In genomic region chr5:74647096-74647495, GRCh38 we compare ENCODE assay signal across 14 cellular contexts. TPM values are rescaled to one million over a fixed set of nuclear protein-coding genes. Genes with fewer than 3 reads are reported as not detected.
A peak's percentile ranks its signal among the peaks of the same experiment; 100 is the strongest.
DNase-seq lines count a peak whose midpoint lies in the region; ATAC-seq, FAIRE-seq and TF ChIP-seq lines count a peak whose summit lies in the region.
"Had no signal": no experiment of that assay in that cellular context is flagged by ENCODE, and none has a peak within 500 bp of the region (broad histone marks: within the 10 kb centered on the region; RNA-seq: fewer than 3 reads in every experiment).

No MANE protein-coding gene starts in this region.

- no peaks in the 10 kb centered on the region for H3K79me2 ChIP-seq in endothelial cell of umbilical vein (ENCODE audit: control insufficient read depth, insufficient read depth, low read length)

- DNase-seq in A549 (ENCODE audit: low read depth in 1 of 2, low spot score in 1 of 2) = no peak
- peak; percentile 23 for DNase-seq in LHCN-M2 (ENCODE audit: low read depth)
- DNase-seq in NCI-H526 treated with DMSO at 0.1 percent for 48 hours (lab: John Stamatoyannopoulos, UW) = peak; percentile 58
- DNase-seq in endothelial cell of umbilical vein (ENCODE audit: low read depth, low spot score) = peak; percentile 31
- no peak for DNase-seq in stimulated activated effector memory CD8-positive, alpha-beta T cell treated with anti-CD3 and anti-CD28 coated beads, Interleukin-12 subunit alpha, Interleukin-12 subunit beta, amount 100 ng/mL, for 72 hours (ENCODE audit: low spot score in 2 of 2)
- DNase-seq: Caco-2; central memory CD4-positive, alpha-beta T cell; kidney; T-helper 1 cell had no signal

- CTCF ChIA-PET in A549 (lab: Yijun Ruan, JAX) = interaction anchor here (1.0 to 11.3 kb wide), 4 partner anchors 8 to 1056 kb away, joined by 3 to 141 read pairs (median 7); no protein-coding TSS in a partner anchor
- CTCF ChIA-PET in endothelial cell of umbilical vein (lab: Charles Lee) = interaction anchor here (1.1 to 2.9 kb wide), 5 partner anchors 611 to 745 kb away, joined by 3 to 26 read pairs (median 3); no protein-coding TSS in a partner anchor

- ATAC-seq in A549 (no peak), HG03280 (IDR thresholded peaks at IDR 0.05; ENCODE audit: unreplicated experiment) (no peak), GM19395 (IDR thresholded peaks at IDR 0.05; ENCODE audit: unreplicated experiment) (no peak), GM21723 (IDR thresholded peaks at IDR 0.05; ENCODE audit: unreplicated experiment) (no peak)
- no peak for ATAC-seq in stimulated activated effector memory CD8-positive, alpha-beta T cell treated with anti-CD3 and anti-CD28 coated beads, Interleukin-12 subunit alpha, Interleukin-12 subunit beta, amount 100 ng/mL, for 72 hours

- no peaks in the 10 kb centered on the region for H3K9me3 ChIP-seq in A549
- no peaks in the 10 kb centered on the region for H3K9me3 ChIP-seq in endothelial cell of umbilical vein (replicated peaks; ENCODE audit: control insufficient read depth, insufficient read depth, low read length)
- H3K9me3 ChIP-seq: Caco-2, prostate gland had no signal

- peaks cover 3% of the 10 kb centered on the region for H3K4me1 Mint-ChIP-seq in stimulated activated effector memory CD8-positive, alpha-beta T cell treated with anti-CD3 and anti-CD28 coated beads, Interleukin-12 subunit alpha, Interleukin-12 subunit beta, amount 100 ng/mL, for 72 hours

- H3K9ac ChIP-seq in endothelial cell of umbilical vein (replicated peaks; ENCODE audit: extremely low read depth, insufficient read depth, low read length) = no peak overlapping the region

- no peaks in the 10 kb centered on the region for H3K27me3 ChIP-seq in endothelial cell of umbilical vein (ENCODE audit: control insufficient read depth in 2 of 2, insufficient read depth in 2 of 2, low read length in 2 of 2)

- H3K9me3 Mint-ChIP-seq in stimulated activated effector memory CD8-positive, alpha-beta T cell treated with anti-CD3 and anti-CD28 coated beads, Interleukin-12 subunit alpha, Interleukin-12 subunit beta, amount 100 ng/mL, for 72 hours = no peaks in the 10 kb centered on the region

- FAIRE-seq in A549 (lab: Jason Lieb, UNC) = no peak
- FAIRE-seq in endothelial cell of umbilical vein (lab: Jason Lieb, UNC) = no peak
- FAIRE-seq: kidney had no signal

- H3K4me3 ChIP-seq in A549 = no peak overlapping the region
- H3K4me3 ChIP-seq in endothelial cell of umbilical vein (replicated peaks in 1 of 3; ENCODE audit: insufficient read depth in 1 of 3, low read depth in 1 of 3, low read length in 3 of 3) = no peak overlapping the region
- H3K4me3 ChIP-seq: prostate gland had no signal

- intact Hi-C loops in endothelial cell of umbilical vein (cut with micrococcal nuclease) = loop anchor here (5.0 kb wide), 1 partner anchor 855 kb away; no protein-coding TSS in a partner anchor

- H3K9me1 ChIP-seq in endothelial cell of umbilical vein (replicated peaks; ENCODE audit: control insufficient read depth, extremely low read depth, insufficient read depth, low read length) = no peaks in the 10 kb centered on the region

- H3K4me1 ChIP-seq in A549 = peaks cover 34% of the 10 kb centered on the region
- peaks cover 23% of the 10 kb centered on the region for H3K4me1 ChIP-seq in endothelial cell of umbilical vein (ENCODE audit: control insufficient read depth, extremely low read depth, insufficient read depth, low read length)

- dilution Hi-C loops in endothelial cell of umbilical vein (cut with MboI; ENCODE audit: extremely low pct_ligation_motif_present, low sequenced_read_pairs) = no loop called here

- H3K36me3 Mint-ChIP-seq in stimulated activated effector memory CD8-positive, alpha-beta T cell treated with anti-CD3 and anti-CD28 coated beads, Interleukin-12 subunit alpha, Interleukin-12 subunit beta, amount 100 ng/mL, for 72 hours = no peaks in the 10 kb centered on the region
- H3K36me3 Mint-ChIP-seq: activated naive CD8-positive, alpha-beta T cell had no signal

- no peak for TF ChIP-seq RAD21 in A549 (conservative IDR thresholded peaks at IDR 0.05 in 1 of 2, IDR thresholded peaks at IDR 0.05 in 1 of 2)

- H3K36me3 ChIP-seq in endothelial cell of umbilical vein (ENCODE audit: control insufficient read depth in 2 of 2, extremely low read depth in 1 of 2, insufficient read depth in 2 of 2, low read length in 2 of 2) = no peaks in the 10 kb centered on the region
- H3K36me3 ChIP-seq: prostate gland had no signal

- TF ChIP-seq EP300 in A549 (IDR thresholded peaks at IDR 0.05) = no peak

- no peak for TF ChIP-seq CTCF in A549 (IDR thresholded peaks at IDR 0.05)
- TF ChIP-seq CTCF in endothelial cell of umbilical vein (IDR thresholded peaks at IDR 0.05; ENCODE audit: extremely low read depth in 1 of 2, insufficient read depth in 1 of 2, low read depth in 1 of 2, low read length in 2 of 2) = no peak

- POLR2A ChIA-PET in A549 (lab: Yijun Ruan, JAX) = no interaction called here
- POLR2A ChIA-PET in endothelial cell of umbilical vein (lab: Charles Lee) = no interaction called here

- H3K4me3 Mint-ChIP-seq in stimulated activated effector memory CD8-positive, alpha-beta T cell treated with anti-CD3 and anti-CD28 coated beads, Interleukin-12 subunit alpha, Interleukin-12 subunit beta, amount 100 ng/mL, for 72 hours = no peak overlapping the region
- H3K4me3 Mint-ChIP-seq: activated naive CD8-positive, alpha-beta T cell had no signal

- no peaks in the 10 kb centered on the region for H4K20me1 ChIP-seq in endothelial cell of umbilical vein (replicated peaks; ENCODE audit: control insufficient read depth, extremely low read depth, insufficient read depth, low read length)

- H3K4me2 ChIP-seq in A549 (no peak overlapping the region), endothelial cell of umbilical vein (ENCODE audit: insufficient read depth, low read length) (no peak overlapping the region)

- H3K27ac Mint-ChIP-seq in stimulated activated effector memory CD8-positive, alpha-beta T cell treated with anti-CD3 and anti-CD28 coated beads, Interleukin-12 subunit alpha, Interleukin-12 subunit beta, amount 100 ng/mL, for 72 hours = no peak overlapping the region
- H3K27ac Mint-ChIP-seq: activated naive CD8-positive, alpha-beta T cell had no signal

- no peak for TF ChIP-seq POLR2A in A549 (IDR thresholded peaks at IDR 0.05; ENCODE audit: low read length)
- TF ChIP-seq POLR2A in endothelial cell of umbilical vein (IDR thresholded peaks at IDR 0.05; ENCODE audit: low read depth, low read length) = no peak

- BruUV-seq in endothelial cell of umbilical vein (replicated peaks; lab: Mats Ljungman, UMichigan) = no TSS peak

- 82% methylated on average over 1 of the region's 1 CpG for WGBS in A549 (ENCODE audit: missing lambda C conversion rate)

- H2AFZ ChIP-seq in endothelial cell of umbilical vein (ENCODE audit: low read depth, low read length) = peak overlapping the region; percentile 5

- H3K27ac ChIP-seq in A549 (peak overlapping the region; percentile 21 to 67; a peak in 4 of 6 replicates), endothelial cell of umbilical vein (ENCODE audit: insufficient read depth, low read depth, low read length) (no peak overlapping the region)
- H3K27ac ChIP-seq: prostate gland had no signal

TF ChIP-seq in A549, 52 proteins besides CTCF, POLR2A, EP300 and RAD21 (continues in another document):
- TF ChIP-seq TP53 (CRISPR knock-in tag; IDR thresholded peaks at IDR 0.05) (no peak), RFX5 (IDR thresholded peaks at IDR 0.05) (no peak), NR3C1 (IDR thresholded peaks at IDR 0.05) (no peak)

TF ChIP-seq in endothelial cell of umbilical vein, 7 proteins besides CTCF, POLR2A, EP300 and RAD21 (continues in another document):
- no peak for TF ChIP-seq MYC (IDR thresholded peaks at IDR 0.05; ENCODE audit: low read depth, low read length)
- TF ChIP-seq POLR2AphosphoS5 (IDR thresholded peaks at IDR 0.05; ENCODE audit: insufficient read depth, low read depth, low read length) = no peak
- TF ChIP-seq, protein P1, sequence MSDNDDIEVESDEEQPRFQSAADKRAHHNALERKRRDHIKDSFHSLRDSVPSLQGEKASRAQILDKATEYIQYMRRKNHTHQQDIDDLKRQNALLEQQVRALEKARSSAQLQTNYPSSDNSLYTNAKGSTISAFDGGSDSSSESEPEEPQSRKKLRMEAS (IDR thresholded peaks at IDR 0.05; ENCODE audit: insufficient read depth, insufficient read length) = no peak

RNA-seq across cellular contexts. Expression of gene ENC1, which starts 6.6 kb away (rescaled TPM):
- 20.0 and 22.5 TPM in 2 replicates for polyA plus RNA-seq in A549 (2011; rRNA removed)
- polyA plus RNA-seq in A549 (2012; cell fraction: cytosol; rRNA removed) = 12.5 and 19.7 TPM in 2 replicates
- polyA plus RNA-seq in A549 (2012; cell fraction: nucleus; rRNA removed) = 21.6 and 49.2 TPM in 2 replicates
- 17.0 to 21.3 TPM (median 20.4 TPM) in 3 replicates for polyA plus RNA-seq in A549 (2017; fragmentation: RNase III; extraction: RNeasy Plus Mini Kit Qiagen cat#74134 plus additional on column Dnase treatment)
- polyA minus RNA-seq in A549 (2011; rRNA and poly(A)+ RNA removed) = 37.4 and 38.2 TPM in 2 replicates
- 56.6 and 60.3 TPM in 2 replicates for total RNA-seq in LHCN-M2 (2014; rRNA removed)
- polyA plus RNA-seq in LHCN-M2 (2012) = 26.0 TPM
- 42.2 and 53.6 TPM in 2 replicates for total RNA-seq in endothelial cell of umbilical vein
- 53.3 and 59.7 TPM in 2 replicates for polyA plus RNA-seq in endothelial cell of umbilical vein
- polyA plus RNA-seq in endothelial cell of umbilical vein (2011; cell fraction: cytosol; rRNA removed) = 31.4 and 32.4 TPM in 2 replicates
- 169 and 182 TPM in 2 replicates for polyA plus RNA-seq in endothelial cell of umbilical vein (2011; cell fraction: nucleus; rRNA removed)
- 33.7 and 52.2 TPM in 2 replicates for polyA plus RNA-seq in endothelial cell of umbilical vein (2012)
- polyA minus RNA-seq in endothelial cell of umbilical vein = 116 and 122 TPM in 2 replicates
- not detected for polyA minus RNA-seq in endothelial cell of umbilical vein (2011; cell fraction: cytosol; rRNA and poly(A)+ RNA removed)
- 133 and 151 TPM in 2 replicates for polyA minus RNA-seq in endothelial cell of umbilical vein (2011; cell fraction: nucleus; rRNA and poly(A)+ RNA removed)

RNA-seq across cellular contexts. Expression of gene HEXB, which starts 37.9 kb away (rescaled TPM):
- polyA plus RNA-seq in A549 (2011; rRNA removed) (111 and 153 TPM in 2 replicates), A549 (2017; fragmentation: RNase III; extraction: RNeasy Plus Mini Kit Qiagen cat#74134 plus additional on column Dnase treatment) (75.4 to 83.5 TPM (median 79.2 TPM) in 3 replicates), endothelial cell of umbilical vein (126 and 128 TPM in 2 replicates)
- 49.5 and 52.7 TPM in 2 replicates for polyA plus RNA-seq in A549 (2012; cell fraction: cytosol; rRNA removed)
- polyA plus RNA-seq in A549 (2012; cell fraction: nucleus; rRNA removed) = 52.0 and 74.1 TPM in 2 replicates
- polyA minus RNA-seq in A549 (2011; rRNA and poly(A)+ RNA removed) = 46.7 and 61.5 TPM in 2 replicates
- total RNA-seq in LHCN-M2 (2014; rRNA removed) (168 and 209 TPM in 2 replicates), endothelial cell of umbilical vein (176 and 182 TPM in 2 replicates)
- 141 TPM for polyA plus RNA-seq in LHCN-M2 (2012)
- polyA plus RNA-seq in endothelial cell of umbilical vein (2011; cell fraction: cytosol; rRNA removed) = 119 and 132 TPM in 2 replicates
- 64.9 and 99.7 TPM in 2 replicates for polyA plus RNA-seq in endothelial cell of umbilical vein (2011; cell fraction: nucleus; rRNA removed)
- 155 and 240 TPM in 2 replicates for polyA plus RNA-seq in endothelial cell of umbilical vein (2012)
- polyA minus RNA-seq in endothelial cell of umbilical vein = 102 and 124 TPM in 2 replicates
- polyA minus RNA-seq in endothelial cell of umbilical vein (2011; cell fraction: cytosol; rRNA and poly(A)+ RNA removed) = 57.9 TPM
- polyA minus RNA-seq in endothelial cell of umbilical vein (2011; cell fraction: nucleus; rRNA and poly(A)+ RNA removed) = 35.3 and 39.2 TPM in 2 replicates

Comparison
In these comparisons a context has a peak if more than half of its experiments do, and no peak if none do; other contexts are left out.
1. DNase-seq: peak in LHCN-M2 (single experiment), NCI-H526 treated with DMSO at 0.1 percent for 48 hours (single experiment) and endothelial cell of umbilical vein (single experiment); none in A549 (0 of 2) and stimulated activated effector memory CD8-positive, alpha-beta T cell treated with anti-CD3 and anti-CD28 coated beads, Interleukin-12 subunit alpha, Interleukin-12 subunit beta, amount 100 ng/mL, for 72 hours (0 of 2).